Comparison of ENCODE assay signal across 9 cellular contexts in genomic region chr11:124875943-124876817, GRCh38. TPM values are rescaled to one million over a fixed set of nuclear protein-coding genes. Genes with fewer than 3 reads are reported as not detected.
A peak's percentile ranks its signal among the peaks of the same experiment; 100 is the strongest.
DNase-seq lines count a peak whose midpoint lies in the region; ATAC-seq and TF ChIP-seq lines count a peak whose summit lies in the region.
"Had no signal": no experiment of that assay in that cellular context is flagged by ENCODE, and none has a peak within 500 bp of the region (broad histone marks: within the 10 kb centered on the region; RNA-seq: fewer than 3 reads in every experiment).

No MANE protein-coding gene starts in this region.

- H3K9me3 ChIP-seq in NT2/D1 (ENCODE audit: insufficient read depth, low read length) (no peaks in the 10 kb centered on the region), mononuclear cell (ENCODE audit: low read depth, low read length) (no peaks in the 10 kb centered on the region)

- peaks cover 0 to 18% (median 1%) of the 10 kb centered on the region in 7 donors for H3K9me3 Mint-ChIP-seq in CD14-positive monocyte

- intact Hi-C loops in CD14-positive monocyte (cut with micrococcal nuclease): no loop called here

- ATAC-seq in GM19351 (IDR thresholded peaks at IDR 0.05; ENCODE audit: unreplicated experiment) (peak; percentile 94), HG03469 (IDR thresholded peaks at IDR 0.05; ENCODE audit: unreplicated experiment) (peak; percentile 86)

- H3K27me3 ChIP-seq in NT2/D1 (ENCODE audit: insufficient read depth, insufficient read length): peaks cover 35% of the 10 kb centered on the region
- peaks cover 12% of the 10 kb centered on the region for H3K27me3 ChIP-seq in mononuclear cell (ENCODE audit: insufficient read depth, low read length)

- H3K36me3 ChIP-seq in NT2/D1 (ENCODE audit: insufficient read depth, insufficient read length, low read length): no peaks in the 10 kb centered on the region

- no peaks in the 10 kb centered on the region for H3K36me3 Mint-ChIP-seq in CD14-positive monocyte

- peak overlapping the region in 6 of 7 donors; percentile 50 to 86 (median 66) for H3K27ac Mint-ChIP-seq in CD14-positive monocyte

- H3K27me3 Mint-ChIP-seq in CD14-positive monocyte (ENCODE audit: low read depth in 3 of 3): peaks cover 51 to 66% (median 53%) of the 10 kb centered on the region in 3 donors

- DNase-seq in CD14-positive monocyte (ENCODE audit: low spot score) (peak; percentile 64), NT2/D1 (ENCODE audit: low read depth, low spot score) (peak; percentile 91), epithelial cell of esophagus (ENCODE audit: low read depth) (peak; percentile 92)
- peak; percentile 78 for DNase-seq in activated CD8-positive, alpha-beta memory T cell treated with anti-CD3 and anti-CD28 coated beads, Interleukin-2, amount 50 U/mL, for 4 hours
- DNase-seq in stimulated activated CD8-positive, alpha-beta memory T cell treated with anti-CD3 and anti-CD28 coated beads, Interleukin-2, amount 100 ng/mL, for 1 hour (ENCODE audit: low read depth in 2 of 2): peak; percentile 34 to 55

- H3K4me1 ChIP-seq in NT2/D1 (ENCODE audit: insufficient read depth, insufficient read length): peaks cover 3% of the 10 kb centered on the region
- peaks cover 18% of the 10 kb centered on the region for H3K4me1 ChIP-seq in mononuclear cell (ENCODE audit: insufficient read depth, low read length)

- H3K4me1 Mint-ChIP-seq in CD14-positive monocyte: peaks cover 30% of the 10 kb centered on the region

- peak overlapping the region; percentile 86 to 93 for H3K4me3 Mint-ChIP-seq in CD14-positive monocyte

- H3K4me3 ChIP-seq in NT2/D1 (ENCODE audit: insufficient read length, low read depth) (peak overlapping the region; percentile 51), epithelial cell of esophagus (ENCODE audit: low read length) (peak overlapping the region; percentile 56), mononuclear cell (ENCODE audit: low read length) (peak overlapping the region; percentile 55)

- H3K9ac ChIP-seq in NT2/D1 (ENCODE audit: insufficient read length, low read depth): peak overlapping the region; percentile 83

- TF ChIP-seq CTCF in CD14-positive monocyte (IDR thresholded peaks at IDR 0.05) (peak; percentile 80), epithelial cell of esophagus (IDR thresholded peaks at IDR 0.05; ENCODE audit: insufficient read depth, low read depth, low read length, missing control alignments) (peak; percentile 52)

RNA-seq across cellular contexts. Expression of gene ROBO3, which starts 10.9 kb away (rescaled TPM):
- under 1 TPM; 0.39 to 0.81 TPM for polyA plus RNA-seq in CD14-positive monocyte
- total RNA-seq in mononuclear cell: 6.2 TPM

RNA-seq across cellular contexts. Expression of gene ROBO4, which starts 21.5 kb away (rescaled TPM):
- polyA plus RNA-seq in CD14-positive monocyte: under 1 TPM in 1 of 2 donors, not detected in 1; 0.20 TPM
- total RNA-seq in mononuclear cell: 0.31 TPM

RNA-seq across cellular contexts. Expression of gene HEPN1, which starts 42.9 kb away (rescaled TPM):
- polyA plus RNA-seq in CD14-positive monocyte: not detected
- total RNA-seq in mononuclear cell: not detected
- total RNA-seq: subcutaneous adipose tissue had no signal

RNA-seq across cellular contexts. Expression of gene HEPACAM, which starts 59.7 kb away (rescaled TPM):
- polyA plus RNA-seq in CD14-positive monocyte: not detected
- 0.10 TPM for total RNA-seq in mononuclear cell

Comparison
In these comparisons a context has a peak if more than half of its experiments do, and no peak if none do; other contexts are left out.
1. Peak in every context shown above with its lines: DNase-seq, ATAC-seq and H3K4me3 ChIP-seq.